Comparison of ENCODE assay signal across 20 cellular contexts in the genomic region with DNA sequence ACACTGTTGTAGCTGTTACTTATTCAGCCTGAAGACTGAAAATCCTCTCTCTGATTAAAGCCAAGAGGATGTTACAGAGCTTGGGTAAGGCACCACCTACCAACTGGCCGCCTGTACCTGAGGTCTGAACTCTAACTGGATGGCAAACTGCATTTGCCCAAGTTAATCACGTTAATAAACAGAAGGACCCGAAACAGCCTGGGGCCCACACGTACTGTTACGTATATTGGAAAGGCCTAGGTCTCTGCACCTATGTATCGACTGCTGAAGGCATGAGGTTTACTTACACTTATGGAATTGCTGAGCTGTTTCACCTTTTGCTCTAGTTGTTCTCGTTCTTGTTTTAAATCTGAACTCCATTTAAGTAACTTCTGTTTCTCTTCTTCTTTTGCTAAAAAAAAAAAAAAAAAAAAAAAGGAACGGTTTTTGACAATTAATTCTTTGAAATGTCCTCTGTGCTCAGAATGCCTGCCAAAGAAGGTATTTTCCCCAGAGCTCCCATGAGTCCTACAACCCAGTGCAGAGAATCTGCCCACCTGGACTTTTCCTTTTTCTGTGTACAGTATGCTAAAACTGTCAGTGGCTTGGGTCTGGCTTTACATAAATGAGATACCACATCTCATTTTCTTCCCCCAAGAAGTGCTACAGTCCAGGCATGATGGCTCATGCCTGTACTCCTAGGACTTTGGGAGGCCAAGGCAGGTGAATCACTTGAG. TPM values are rescaled to one million over a fixed set of nuclear protein-coding genes. Genes with fewer than 3 reads are reported as not detected.
A peak's percentile ranks its signal among the peaks of the same experiment; 100 is the strongest.
DNase-seq lines count a peak whose midpoint lies in the region; ATAC-seq, FAIRE-seq and TF ChIP-seq lines count a peak whose summit lies in the region.
"Had no signal": no experiment of that assay in that cellular context is flagged by ENCODE, and none has a peak within 500 bp of the region (broad histone marks: within the 10 kb centered on the region; RNA-seq: fewer than 3 reads in every experiment).

No MANE protein-coding gene starts in this region.

- H3K4ac ChIP-seq in H1 (replicated peaks; ENCODE audit: insufficient read length, low read depth, low read length): no peak overlapping the region

- peak overlapping the region; percentile 61; the same call in 1 of the 2 replicates for H3K9ac ChIP-seq in OCI-LY3 (ENCODE audit: low read length)
- no peak overlapping the region for H3K9ac ChIP-seq in H1 (replicated peaks in 1 of 4; ENCODE audit: extremely low read depth in 1 of 4, low read depth in 3 of 4, low read length in 3 of 4)
- H3K9ac ChIP-seq in kidney (ENCODE audit: low read length in 2 of 2): no peak overlapping the region
- H3K9ac ChIP-seq: KMS-11 had no signal

- DNase-seq in NOMO-1 treated with DMSO at 0.1 percent for 48 hours (lab: John Stamatoyannopoulos, UW; ENCODE audit: unreplicated experiment) (peak; percentile 37), NOMO-1 treated with dmso at 0.1 percent for 144 hours (lab: John Stamatoyannopoulos, UW; ENCODE audit: unreplicated experiment) (no peak), H1 (ENCODE audit: low read depth in 1 of 2, low spot score in 2 of 2) (no peak), NCI-H345 (lab: John Stamatoyannopoulos, UW) (no peak), kidney (no peak), GM10248 (ENCODE audit: extremely low spot score) (no peak)
- DNase-seq: 8988T; CD4-positive, CD25-positive, alpha-beta regulatory T cell; DMS53; MG63; NCI-H1417 treated with DMSO at 0.1 percent for 48 hours; NCI-H2029 treated with DMSO at 0.1 percent for 48 hours; NCI-H524; PC-9; T-cell had no signal

- POLR2A ChIA-PET in H1 (lab: Charles Lee; ENCODE audit: partially characterized antibody) (interaction anchor here (1.2 to 13.6 kb wide), 2 partner anchors 12 to 393 kb away, joined by 3 to 115 read pairs; a partner anchor contains a TSS), GM10248 (lab: Yijun Ruan, JAX) (interaction anchor here (0.6 to 0.7 kb wide), 2 partner anchors 12 to 1904 kb away, joined by 5 read pairs; no protein-coding TSS in a partner anchor)

- FAIRE-seq in H1 (lab: Jason Lieb, UNC) (no peak), kidney (lab: Jason Lieb, UNC) (no peak)
- FAIRE-seq: H54 had no signal

- no peak overlapping the region; the same call in 1 of the 2 replicates for H4K8ac ChIP-seq in H1 (ENCODE audit: extremely low read depth, insufficient read depth, low read length)

- H3K23me2 ChIP-seq in H1 (ENCODE audit: low read depth, low read length): no peaks in the 10 kb centered on the region

- peak overlapping the region; percentile 96 for H3K27ac ChIP-seq in OCI-LY3 (ENCODE audit: low read length)
- no peak overlapping the region for H3K27ac ChIP-seq in H1 (ENCODE audit: low read depth, low read length)
- H3K27ac ChIP-seq in kidney (ENCODE audit: low read depth in 2 of 2, low read length in 2 of 2): no peak overlapping the region
- H3K27ac ChIP-seq: KMS-11, PC-9 had no signal

- H4K91ac ChIP-seq in H1 (replicated peaks; ENCODE audit: insufficient read length, low read length): no peak overlapping the region

- H3K14ac ChIP-seq in H1 (ENCODE audit: insufficient read length): no peak overlapping the region

- ATAC-seq in GM18907 (IDR thresholded peaks at IDR 0.05; ENCODE audit: unreplicated experiment): no peak
- ATAC-seq: T-cell had no signal

- H2BK12ac ChIP-seq in H1 (ENCODE audit: low read depth, low read length): no peak overlapping the region

- TF ChIP-seq CTCF in OCI-LY3 (IDR thresholded peaks at IDR 0.05; ENCODE audit: low read depth, low read length) (no peak), H1 (IDR thresholded peaks at IDR 0.05; ENCODE audit: control extremely low read depth in 1 of 3, insufficient read depth in 1 of 3, low read depth in 1 of 3, low read length in 3 of 3) (no peak), kidney (IDR thresholded peaks at IDR 0.05; ENCODE audit: borderline replicate concordance, extremely low read depth, insufficient read depth) (no peak), GM10248 (IDR thresholded peaks at IDR 0.05; ENCODE audit: control extremely low read depth, extremely low read depth, low read depth, missing control alignments) (no peak)

- no peaks in the 10 kb centered on the region; the same call in 1 of the 2 replicates for H3K79me1 ChIP-seq in H1 (ENCODE audit: low read depth, low read length)

- H3K79me2 ChIP-seq in OCI-LY3 (ENCODE audit: low read length): peaks cover 22% of the 10 kb centered on the region
- no peaks in the 10 kb centered on the region for H3K79me2 ChIP-seq in H1 (ENCODE audit: control insufficient read depth in 1 of 2, insufficient read depth in 2 of 2, low read length in 2 of 2)

- H3K27me3 ChIP-seq in OCI-LY3 (ENCODE audit: low read depth, low read length) (no peaks in the 10 kb centered on the region), H1 (replicated peaks in 1 of 4; ENCODE audit: control insufficient read depth in 3 of 4, extremely low read depth in 1 of 4, insufficient read depth in 3 of 4, low read length in 3 of 4) (no peaks in the 10 kb centered on the region)
- H3K27me3 ChIP-seq: MG63 had no signal

- peak overlapping the region; percentile 77 for H3K4me2 ChIP-seq in OCI-LY3 (ENCODE audit: low read length)
- H3K4me2 ChIP-seq in H1 (ENCODE audit: insufficient read depth in 1 of 2, low read depth in 2 of 2, low read length in 2 of 2): no peak overlapping the region
- H3K4me2 ChIP-seq: KMS-11, PC-9 had no signal

- H2BK20ac ChIP-seq in H1 (ENCODE audit: low read length): no peak overlapping the region

- H2AK5ac ChIP-seq in H1 (ENCODE audit: low read depth, low read length): no peak overlapping the region

- no peak overlapping the region for H3K23ac ChIP-seq in H1 (ENCODE audit: insufficient read length)

- 94% methylated on average over 8 of the region's 8 CpGs; no CpG with 5 or more reads in 1 of the 2 experiments for WGBS in H1 (ENCODE audit: extremely low coverage in 1 of 2, insufficient coverage in 1 of 2, insufficient read length in 1 of 2, insufficient replicate concordance in 2 of 2, low coverage in 1 of 2, low lambda C conversion rate in 2 of 2, missing lambda C conversion rate in 1 of 2), 2 experiments

- no peak overlapping the region for H2BK120ac ChIP-seq in H1 (replicated peaks; ENCODE audit: low read depth, low read length)

- no peak overlapping the region for H3K56ac ChIP-seq in H1 (replicated peaks; ENCODE audit: insufficient read length, low read depth, low read length)

- H3K9me3 ChIP-seq in OCI-LY3 (ENCODE audit: insufficient read depth, low read length) (no peaks in the 10 kb centered on the region), H1 (ENCODE audit: insufficient read depth in 2 of 2, low read depth in 1 of 2, low read length in 1 of 2) (no peaks in the 10 kb centered on the region), kidney (ENCODE audit: control insufficient read depth in 1 of 2, low read length in 2 of 2) (no peaks in the 10 kb centered on the region)
- H3K9me3 ChIP-seq: MG63 had no signal

- H3K4me1 ChIP-seq in OCI-LY3 (ENCODE audit: low read length): peaks cover 93% of the 10 kb centered on the region
- peaks cover 0 to 5% (median 0%) of the 10 kb centered on the region in 4 experiments; a peak in 1 of 7 replicates for H3K4me1 ChIP-seq in H1 (replicated peaks in 1 of 4; ENCODE audit: control insufficient read depth in 3 of 4, insufficient read depth in 4 of 4, low read length in 3 of 4)
- peaks cover 9 to 10% of the 10 kb centered on the region in 2 donors for H3K4me1 ChIP-seq in kidney (ENCODE audit: control insufficient read depth in 1 of 2, insufficient read depth in 1 of 2, low read depth in 1 of 2, low read length in 2 of 2)

- TF ChIP-seq RAD21 in H1 (IDR thresholded peaks at IDR 0.05 in 1 of 2, conservative IDR thresholded peaks at IDR 0.05 in 1 of 2; ENCODE audit: low read depth in 2 of 2, low read length in 2 of 2): no peak

- no peak for TF ChIP-seq POLR2A in H1 (IDR thresholded peaks at IDR 0.05; ENCODE audit: control extremely low read depth in 1 of 2, low read depth in 2 of 2, low read length in 2 of 2)

- no peak overlapping the region for H2AFZ ChIP-seq in OCI-LY3 (ENCODE audit: low read depth, low read length)
- no peak overlapping the region for H2AFZ ChIP-seq in H1 (ENCODE audit: low read length)
- H2AFZ ChIP-seq: PC-9 had no signal

- no peak overlapping the region for H3K18ac ChIP-seq in H1 (ENCODE audit: extremely low read depth, low read length)

- peak overlapping the region; percentile 17; the same call in 1 of the 2 replicates for H2BK5ac ChIP-seq in H1 (ENCODE audit: low read depth, low read length)

- no peak for TF ChIP-seq EP300 in H1 (IDR thresholded peaks at IDR 0.05; ENCODE audit: borderline replicate concordance in 1 of 2, low read depth in 2 of 2, low read length in 2 of 2)

- intact Hi-C loops in kidney (cut with DNase I): no loop called here

- H2BK15ac ChIP-seq in H1 (ENCODE audit: low read length): no peak overlapping the region

- H4K20me1 ChIP-seq in OCI-LY3 (ENCODE audit: insufficient read depth, low read length) (no peaks in the 10 kb centered on the region), H1 (replicated peaks in 1 of 2; ENCODE audit: control insufficient read depth in 1 of 2, insufficient read depth in 2 of 2, low read length in 2 of 2) (no peaks in the 10 kb centered on the region)

- H3K36me3 ChIP-seq in OCI-LY3 (replicated peaks; ENCODE audit: low read depth, low read length): peaks cover 29% of the 10 kb centered on the region
- H3K36me3 ChIP-seq in H1 (ENCODE audit: control insufficient read depth in 2 of 4, insufficient read depth in 4 of 4, low read length in 3 of 4): peaks cover 9 to 26% (median 14%) of the 10 kb centered on the region in 4 experiments; a peak in 7 of 8 replicates
- peaks cover 10 to 22% of the 10 kb centered on the region in 2 donors for H3K36me3 ChIP-seq in kidney (ENCODE audit: control insufficient read depth in 1 of 2, insufficient read depth in 2 of 2, low read length in 2 of 2)
- H3K36me3 ChIP-seq: MG63 had no signal

- CTCF ChIA-PET in H1 (lab: Charles Lee; ENCODE audit: partially characterized antibody): interaction anchor here (0.6 to 1.9 kb wide), 5 partner anchors 11 to 91 kb away, joined by 3 to 7 read pairs (median 5); no protein-coding TSS in a partner anchor
- CTCF ChIA-PET in GM10248 (lab: Yijun Ruan, JAX): interaction anchor here (4.0 kb wide), 1 partner anchor 30 kb away, joined by 23 read pairs; no protein-coding TSS in a partner anchor

- no peak overlapping the region for H4K5ac ChIP-seq in H1 (ENCODE audit: insufficient read length, low read depth, low read length)

- H3K4me3 ChIP-seq in OCI-LY3 (ENCODE audit: low read length) (peak overlapping the region; percentile 46), H1 (ENCODE audit: extremely low read depth in 1 of 4, insufficient read depth in 2 of 4, low read depth in 3 of 4, low read length in 4 of 4) (no peak overlapping the region), kidney (ENCODE audit: low read length in 2 of 2) (no peak overlapping the region)
- H3K4me3 ChIP-seq: MG63, PC-9 had no signal

RNA-seq across cellular contexts. Expression of a gene that starts 13.1 kb away (rescaled TPM):
- 108 and 111 TPM in 2 replicates for total RNA-seq in H1 (2021; fragmentation: NEBNext Ultra II Directional; extraction: Animal tissue kit (Norgen Biotek cat#: 25700))
- polyA plus RNA-seq in H1 (2011; rRNA removed) (137 and 234 TPM in 2 replicates), kidney (ENCODE audit: insufficient read depth, low read depth, low replicate concordance) (29.8 TPM)
- polyA plus RNA-seq in H1 (2011; cell fraction: cytosol; rRNA removed): 102 TPM
- polyA plus RNA-seq in H1 (2011; cell fraction: nucleus; rRNA removed): 281 TPM
- polyA plus RNA-seq in H1 (2012, experiment 1 of 2): 84.9 to 132 TPM (median 122 TPM) in 4 replicates
- polyA plus RNA-seq in H1 (2012, experiment 2 of 2): 163 TPM
- polyA plus RNA-seq in H1 (2013, experiment 1 of 2): 207 TPM
- polyA plus RNA-seq in H1 (2013, experiment 2 of 2): 217 TPM
- polyA minus RNA-seq in H1 (2011; rRNA and poly(A)+ RNA removed): 42.7 and 52.0 TPM in 2 replicates
- 50.4 TPM for polyA minus RNA-seq in H1 (2011; cell fraction: cytosol; rRNA and poly(A)+ RNA removed)
- polyA minus RNA-seq in H1 (2011; cell fraction: nucleus; rRNA and poly(A)+ RNA removed): 42.7 TPM
- total RNA-seq in kidney: 13.1 TPM
- total RNA-seq: G401 had no signal

RNA-seq across cellular contexts. Expression of a gene that starts 17.8 kb away (rescaled TPM):
- 29.2 and 29.4 TPM in 2 replicates for total RNA-seq in H1 (2021; fragmentation: NEBNext Ultra II Directional; extraction: Animal tissue kit (Norgen Biotek cat#: 25700))
- 36.0 and 47.2 TPM in 2 replicates for polyA plus RNA-seq in H1 (2011; rRNA removed)
- 46.3 TPM for polyA plus RNA-seq in H1 (2011; cell fraction: cytosol; rRNA removed)
- 68.9 TPM for polyA plus RNA-seq in H1 (2011; cell fraction: nucleus; rRNA removed)
- polyA plus RNA-seq in H1 (2012, experiment 1 of 2): 20.7 to 30.4 TPM (median 29.2 TPM) in 4 replicates
- polyA plus RNA-seq in H1 (2012, experiment 2 of 2): 39.5 TPM
- polyA plus RNA-seq in H1 (2013, experiment 1 of 2): 19.5 TPM
- polyA plus RNA-seq in H1 (2013, experiment 2 of 2): 16.5 TPM
- 12.2 and 12.5 TPM in 2 replicates for polyA minus RNA-seq in H1 (2011; rRNA and poly(A)+ RNA removed)
- 22.0 TPM for polyA minus RNA-seq in H1 (2011; cell fraction: cytosol; rRNA and poly(A)+ RNA removed)
- 28.4 TPM for polyA minus RNA-seq in H1 (2011; cell fraction: nucleus; rRNA and poly(A)+ RNA removed)
- 38.4 TPM for total RNA-seq in kidney
- polyA plus RNA-seq in kidney (ENCODE audit: insufficient read depth, low read depth, low replicate concordance): 46.0 TPM

RNA-seq across cellular contexts. Expression of a gene that starts 28.4 kb away (rescaled TPM):
- total RNA-seq in H1 (2021; fragmentation: NEBNext Ultra II Directional; extraction: Animal tissue kit (Norgen Biotek cat#: 25700)): 1.1 TPM in 1 of 2 replicates, not detected in the other
- polyA plus RNA-seq in H1 (2011; rRNA removed) (0.32 and 1.3 TPM in 2 replicates), kidney (ENCODE audit: insufficient read depth, low read depth, low replicate concordance) (0.99 TPM)
- polyA plus RNA-seq in H1 (2011; cell fraction: cytosol; rRNA removed): not detected
- polyA plus RNA-seq in H1 (2011; cell fraction: nucleus; rRNA removed): 1.7 TPM
- polyA plus RNA-seq in H1 (2012, experiment 1 of 2): 0.41 to 0.69 TPM (median 0.44 TPM) in 3 of 4 replicates, not detected in the other
- polyA plus RNA-seq in H1 (2012, experiment 2 of 2): 0.55 TPM
- 0.24 TPM for polyA plus RNA-seq in H1 (2013, experiment 1 of 2)
- polyA plus RNA-seq in H1 (2013, experiment 2 of 2): 0.28 TPM
- polyA minus RNA-seq in H1 (2011; rRNA and poly(A)+ RNA removed): 0.71 and 1.2 TPM in 2 replicates
- not detected for polyA minus RNA-seq in H1 (2011; cell fraction: cytosol; rRNA and poly(A)+ RNA removed)
- 5.4 TPM for polyA minus RNA-seq in H1 (2011; cell fraction: nucleus; rRNA and poly(A)+ RNA removed)
- total RNA-seq in kidney: 1.0 TPM
- polyA plus RNA-seq: CD4-positive, CD25-positive, alpha-beta regulatory T cell had no signal

RNA-seq across cellular contexts. Expression of a gene that starts 50.1 kb away (rescaled TPM):
- total RNA-seq in H1 (2021; fragmentation: NEBNext Ultra II Directional; extraction: Animal tissue kit (Norgen Biotek cat#: 25700)): 40.1 and 41.7 TPM in 2 replicates
- polyA plus RNA-seq in H1 (2011; rRNA removed) (32.4 and 62.2 TPM in 2 replicates), kidney (ENCODE audit: insufficient read depth, low read depth, low replicate concordance) (24.8 TPM)
- 34.1 TPM for polyA plus RNA-seq in H1 (2011; cell fraction: cytosol; rRNA removed)
- 60.7 TPM for polyA plus RNA-seq in H1 (2011; cell fraction: nucleus; rRNA removed)
- 22.2 to 33.3 TPM (median 31.5 TPM) in 4 replicates for polyA plus RNA-seq in H1 (2012, experiment 1 of 2)
- 33.0 TPM for polyA plus RNA-seq in H1 (2012, experiment 2 of 2)
- 21.4 TPM for polyA plus RNA-seq in H1 (2013, experiment 1 of 2)
- 18.9 TPM for polyA plus RNA-seq in H1 (2013, experiment 2 of 2)
- 15.4 and 21.4 TPM in 2 replicates for polyA minus RNA-seq in H1 (2011; rRNA and poly(A)+ RNA removed)
- polyA minus RNA-seq in H1 (2011; cell fraction: cytosol; rRNA and poly(A)+ RNA removed): 35.9 TPM
- polyA minus RNA-seq in H1 (2011; cell fraction: nucleus; rRNA and poly(A)+ RNA removed): 19.7 TPM
- 15.7 TPM for total RNA-seq in kidney
